In the genomic region with DNA sequence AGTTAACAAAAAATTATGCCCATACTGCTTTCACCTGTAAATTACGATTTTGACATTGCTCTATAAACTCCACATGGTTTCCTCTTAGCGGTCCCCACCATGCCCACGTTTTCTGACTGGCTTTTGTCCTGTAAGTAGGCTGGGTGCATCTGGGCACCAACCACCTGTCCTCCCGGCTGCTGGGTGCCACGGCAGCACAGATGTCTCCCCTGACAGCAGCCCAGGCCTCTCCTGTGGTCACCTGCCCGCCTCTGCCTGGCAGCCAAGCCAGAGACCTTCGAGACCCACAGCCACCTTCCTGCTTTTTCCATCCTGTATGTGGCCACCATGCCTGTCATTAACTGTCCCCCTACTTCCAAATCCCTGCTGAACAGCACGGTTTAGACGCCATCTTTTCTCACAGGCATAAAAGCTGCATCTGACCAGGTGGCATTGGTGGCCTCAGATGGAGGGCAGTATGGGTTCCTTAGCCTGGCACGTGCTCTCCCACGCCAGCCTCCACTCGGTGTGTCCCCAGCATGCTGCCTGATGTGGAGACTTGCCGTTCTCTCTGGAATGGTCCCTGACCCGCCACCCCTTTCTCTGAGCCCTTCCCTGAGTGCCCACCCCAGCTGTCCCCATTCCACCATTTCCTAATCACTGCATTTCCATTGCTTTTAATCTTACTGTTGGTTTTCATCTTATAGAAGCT, we compare ENCODE assay signal across 28 cellular contexts. TPM values are rescaled to one million over a fixed set of nuclear protein-coding genes. Genes with fewer than 3 reads are reported as not detected.
DNase-seq lines count a peak whose midpoint lies in the region; ATAC-seq and TF ChIP-seq lines count a peak whose summit lies in the region.
"Had no signal": no experiment of that assay in that cellular context is flagged by ENCODE, and none has a peak within 500 bp of the region (broad histone marks: within the 10 kb centered on the region; RNA-seq: fewer than 3 reads in every experiment).

No MANE protein-coding gene starts in this region.

- peak overlapping the region; percentile 6 for H3K23ac ChIP-seq in neuronal stem cell (ENCODE audit: low read depth, low read length, poor library complexity)

- H3K79me1 ChIP-seq in neuronal stem cell (ENCODE audit: low read depth, low read length) = no peaks in the 10 kb centered on the region

- H2BK15ac ChIP-seq in neuronal stem cell (ENCODE audit: low read length) = peak overlapping the region; percentile 39

- no peaks in the 10 kb centered on the region for H3K36me3 ChIP-seq in neuronal stem cell (replicated peaks in 1 of 2; ENCODE audit: control insufficient read depth in 2 of 2, insufficient read depth in 2 of 2, low read length in 2 of 2)
- H3K36me3 ChIP-seq: BLaER1 had no signal

- H3K27me3 ChIP-seq in neuronal stem cell (ENCODE audit: control insufficient read depth in 3 of 3, insufficient read depth in 3 of 3, low read depth in 1 of 3, low read length in 3 of 3) = no peaks in the 10 kb centered on the region
- H3K27me3 ChIP-seq: BLaER1, tibial nerve had no signal

- no peak overlapping the region for H2AFZ ChIP-seq in neuronal stem cell (ENCODE audit: low read length)

- no peak overlapping the region for H3K4ac ChIP-seq in neuronal stem cell (ENCODE audit: low read length)

- TF ChIP-seq CTCF in coronary artery (IDR thresholded peaks at IDR 0.05) = no peak

- peak overlapping the region; percentile 98 for H4K91ac ChIP-seq in neuronal stem cell (ENCODE audit: low read depth, low read length, poor library complexity)

- no peak overlapping the region for H2BK5ac ChIP-seq in neuronal stem cell (ENCODE audit: low read length)

- ATAC-seq in left ventricle myocardium superior (no peak), HG03457 (IDR thresholded peaks at IDR 0.05; ENCODE audit: unreplicated experiment) (no peak)
- ATAC-seq: activated CD8-positive, alpha-beta T cell treated with anti-CD3 and anti-CD28 coated beads, Interleukin-2, amount 10 ng/mL, durations not matched to agents 7 days and 5 days; left colon; Panc1; sciatic nerve; stimulated activated naive CD8-positive, alpha-beta T cell treated with anti-CD3 and anti-CD28 coated beads, Interleukin-15, amount 100 ng/mL, for 72 hours had no signal

- H3K4me3 ChIP-seq in coronary artery = no peak overlapping the region
- no peak overlapping the region for H3K4me3 ChIP-seq in neuronal stem cell (ENCODE audit: low read length in 2 of 2)
- H3K4me3 ChIP-seq: BLaER1, tibial nerve had no signal

- peaks cover 0 to 3% of the 10 kb centered on the region in 2 donors for H3K9me3 ChIP-seq in neuronal stem cell (replicated peaks in 1 of 2; ENCODE audit: control insufficient read depth in 2 of 2, insufficient read depth in 1 of 2, low read depth in 1 of 2, low read length in 2 of 2)
- H3K9me3 ChIP-seq: BLaER1, tibial nerve had no signal

- WGBS in neuronal stem cell (ENCODE audit: extremely low coverage in 2 of 2, insufficient read length in 2 of 2, insufficient replicate concordance in 1 of 2), 2 donors = no CpG with 5 or more reads among the region's 14 CpGs

- H3K18ac ChIP-seq in neuronal stem cell (ENCODE audit: low read length) = peak overlapping the region; percentile 32

- H2BK12ac ChIP-seq in neuronal stem cell (ENCODE audit: low read length) = no peak overlapping the region

- H4K8ac ChIP-seq in neuronal stem cell (ENCODE audit: low read depth, low read length) = no peak overlapping the region

- no peak overlapping the region for H3K27ac ChIP-seq in coronary artery
- no peak overlapping the region for H3K27ac ChIP-seq in neuronal stem cell (replicated peaks; ENCODE audit: low read length)
- H3K27ac ChIP-seq: BLaER1, tibial nerve had no signal

- DNase-seq in cardiac septum (ENCODE audit: low spot score) = peak; percentile 63
- no peak for DNase-seq in left ventricle myocardium superior
- DNase-seq in coronary artery (ENCODE audit: low spot score) = peak; percentile 69
- DNase-seq in neuronal stem cell (ENCODE audit: low spot score) = no peak
- no peak for DNase-seq in NCI-H187 treated with DMSO at 0.1 percent for 48 hours (lab: John Stamatoyannopoulos, UW)
- no peak for DNase-seq in medulla oblongata (ENCODE audit: extremely low spot score)
- DNase-seq: activated CD8-positive, alpha-beta T cell treated with anti-CD3 and anti-CD28 coated beads, Interleukin-2, amount 10 ng/mL, durations not matched to agents 7 days and 5 days; activated naive CD4-positive, alpha-beta T cell treated with Interleukin-2 at 50 U/mL for 16 hours; activated T-cell treated with anti-CD3 and anti-CD28 coated beads for 4 hours; amniotic stem cell; effector CD8-positive, alpha-beta T cell; EL; H9; immature natural killer cell; KG1; left colon; mesendoderm; NCI-H2029; NCI-H526; SIG-M5; stimulated activated CD4-positive, alpha-beta T cell treated with anti-CD3 and anti-CD28 coated beads, Interleukin-12 subunit alpha, Interleukin-12 subunit beta, amount 100 ng/mL, for 4 hours; stimulated activated CD4-positive, alpha-beta T cell treated with anti-CD3 and anti-CD28 coated beads, Interleukin-2, amount 100 ng/mL, for 48 hours; stimulated activated naive CD8-positive, alpha-beta T cell treated with anti-CD3 and anti-CD28 coated beads, Interleukin-15, amount 100 ng/mL, for 72 hours had no signal

- peaks cover 6 to 10% of the 10 kb centered on the region in 2 donors for H3K4me1 ChIP-seq in neuronal stem cell (ENCODE audit: control insufficient read depth in 2 of 2, insufficient read depth in 1 of 2, low read depth in 1 of 2, low read length in 2 of 2)

- H3K9ac ChIP-seq in neuronal stem cell (ENCODE audit: low read depth, low read length, poor library complexity) = peak overlapping the region; percentile 18
- H3K9ac ChIP-seq: BLaER1 had no signal

- no peak overlapping the region for H2BK120ac ChIP-seq in neuronal stem cell (ENCODE audit: low read depth, low read length)

- intact Hi-C loops in cardiac septum (cut with DNase I) = no loop called here
- intact Hi-C loops in left ventricle myocardium superior (cut with micrococcal nuclease) = no loop called here

- no peak overlapping the region for H3K4me2 ChIP-seq in neuronal stem cell (ENCODE audit: insufficient read depth, low read length, poor library complexity, severe bottlenecking)
- H3K4me2 ChIP-seq: BLaER1 had no signal

- peak overlapping the region; percentile 35 for H2AK5ac ChIP-seq in neuronal stem cell (ENCODE audit: low read depth, low read length)

- no peak overlapping the region for H3K14ac ChIP-seq in neuronal stem cell (ENCODE audit: low read length)

RNA-seq across cellular contexts. Expression of a gene that starts 18.9 kb away (rescaled TPM):
- 1.1 TPM for total RNA-seq in cardiac septum
- total RNA-seq in left ventricle myocardium superior = 1.3 TPM
- polyA plus RNA-seq in neuronal stem cell (2013, experiment 1 of 2) = 2.1 TPM
- 2.9 TPM for polyA plus RNA-seq in neuronal stem cell (2013, experiment 2 of 2)
- polyA plus RNA-seq: immature natural killer cell had no signal

Comparison
In these comparisons a context has a peak if more than half of its experiments do, and no peak if none do; other contexts are left out.
1. DNase-seq: peak in cardiac septum (single experiment) and coronary artery (single experiment); none in left ventricle myocardium superior (single experiment), neuronal stem cell (single experiment), NCI-H187 treated with DMSO at 0.1 percent for 48 hours (single experiment) and medulla oblongata (single experiment).